17 cellular contexts compared by ENCODE assay signal in genomic region chr10:124695259-124695658, GRCh38. TPM values are rescaled to one million over a fixed set of nuclear protein-coding genes. Genes with fewer than 3 reads are reported as not detected.
DNase-seq lines count a peak whose midpoint lies in the region; ATAC-seq and TF ChIP-seq lines count a peak whose summit lies in the region.
"Had no signal": no experiment of that assay in that cellular context is flagged by ENCODE, and none has a peak within 500 bp of the region (broad histone marks: within the 10 kb centered on the region; RNA-seq: fewer than 3 reads in every experiment).

No MANE protein-coding gene starts in this region.

- H3K36me3 ChIP-seq in psoas muscle (ENCODE audit: insufficient read depth in 1 of 2, low read depth in 1 of 2), result peaks cover 0 to 17% of the 10 kb centered on the region in 2 donors

- peak overlapping the region; percentile 9 for H3K27ac Mint-ChIP-seq in T-helper 2 cell treated with Interferon-gamma antibody and Interleukin-4, amounts not matched to agents 5 μg/mL and 100 μg/mL, for 36 hours
- peak overlapping the region; percentile 87 to 98 (median 97) for H3K27ac Mint-ChIP-seq in IgD-negative memory B cell

- no peaks in the 10 kb centered on the region for H3K9me3 Mint-ChIP-seq in T-helper 2 cell treated with Interferon-gamma antibody and Interleukin-4, amounts not matched to agents 5 μg/mL and 100 μg/mL, for 36 hours
- H3K9me3 Mint-ChIP-seq in IgD-negative memory B cell, result no peaks in the 10 kb centered on the region

- peak overlapping the region; percentile 4 for H3K4me3 Mint-ChIP-seq in T-helper 2 cell treated with Interferon-gamma antibody and Interleukin-4, amounts not matched to agents 5 μg/mL and 100 μg/mL, for 36 hours
- peak overlapping the region in 2 of 4 donors; percentile 2 to 68 for H3K4me3 Mint-ChIP-seq in IgD-negative memory B cell

- peaks cover 57% of the 10 kb centered on the region for H3K36me3 Mint-ChIP-seq in T-helper 2 cell treated with Interferon-gamma antibody and Interleukin-4, amounts not matched to agents 5 μg/mL and 100 μg/mL, for 36 hours (ENCODE audit: low read depth)
- H3K36me3 Mint-ChIP-seq in IgD-negative memory B cell, result no peaks in the 10 kb centered on the region

- no peaks in the 10 kb centered on the region for H3K27me3 Mint-ChIP-seq in T-helper 2 cell treated with Interferon-gamma antibody and Interleukin-4, amounts not matched to agents 5 μg/mL and 100 μg/mL, for 36 hours (ENCODE audit: low read depth)
- peaks cover 2% of the 10 kb centered on the region for H3K27me3 Mint-ChIP-seq in IgD-negative memory B cell

- peak overlapping the region; percentile 86 for H3K27ac ChIP-seq in angular gyrus (ENCODE audit: low read depth, low read length)
- H3K27ac ChIP-seq in psoas muscle, result peak overlapping the region; percentile 91
- H3K27ac ChIP-seq: A549 had no signal

- WGBS in psoas muscle, 3 donors, result 94 to 96% (median 96%) methylated on average over 3 of the region's 3 CpGs

- peaks cover 63% of the 10 kb centered on the region for H3K4me1 ChIP-seq in psoas muscle
- H3K4me1 ChIP-seq: A549 had no signal

- intact Hi-C loops in psoas muscle (cut with DNase I), result no loop called here

- H3K4me1 Mint-ChIP-seq in T-helper 2 cell treated with Interferon-gamma antibody and Interleukin-4, amounts not matched to agents 5 μg/mL and 100 μg/mL, for 36 hours (ENCODE audit: low read depth), result peaks cover 57% of the 10 kb centered on the region
- peaks cover 53 to 69% (median 56%) of the 10 kb centered on the region in 3 donors for H3K4me1 Mint-ChIP-seq in IgD-negative memory B cell

- no peak for DNase-seq in T-helper 2 cell treated with Interferon-gamma antibody and Interleukin-4, amounts not matched to agents 5 μg/mL and 100 μg/mL, for 36 hours (ENCODE audit: low spot score)
- DNase-seq in T-helper 2 cell (no peak), psoas muscle (no peak), HK-2 (ENCODE audit: unreplicated experiment) (no peak), NCI-H2081 treated with DMSO at 0.1 percent for 48 hours (lab: John Stamatoyannopoulos, UW) (no peak)
- DNase-seq: Calu3; GF-D8; head of caudate nucleus; kidney; MM.1S; SHP77; stimulated activated CD4-positive, alpha-beta T cell treated with anti-CD3 and anti-CD28 coated beads, Interleukin-2, amount 100 ng/mL, for 48 hours had no signal

- H3K27me3 ChIP-seq in psoas muscle (ENCODE audit: insufficient read depth in 3 of 3, low read length in 2 of 3), result no peaks in the 10 kb centered on the region
- H3K27me3 ChIP-seq: adrenal gland had no signal

- no peak for ATAC-seq in psoas muscle
- ATAC-seq in HG02970 (IDR thresholded peaks at IDR 0.05; ENCODE audit: low FRiP score, unreplicated experiment), result no peak
- ATAC-seq: A549 had no signal

- H3K9me3 ChIP-seq in psoas muscle, result no peaks in the 10 kb centered on the region
- H3K9me3 ChIP-seq: A549, adrenal gland had no signal

- no peak for TF ChIP-seq CTCF in psoas muscle (IDR thresholded peaks at IDR 0.05)

- H3K4me3 ChIP-seq in psoas muscle, result no peak overlapping the region
- H3K4me3 ChIP-seq: A549, adrenal gland had no signal

RNA-seq across cellular contexts. Expression of gene FAM53B, which starts 48.9 kb away (rescaled TPM):
- 48.9 TPM for polyA plus RNA-seq in IgD-negative memory B cell
- 100 to 1,000 TPM in 1 of 4 donors, 10 to 100 TPM in 3; 31.0 to 142 (median 43.1) TPM for total RNA-seq in psoas muscle
- polyA plus RNA-seq in psoas muscle, result 100 to 1,000 TPM in 1 of 3 donors, 10 to 100 TPM in 2; 34.9 to 178 (median 55.8) TPM
